9 cellular contexts compared by ENCODE assay signal in genomic region chr12:133256321-133256720, GRCh38. TPM values are rescaled to one million over a fixed set of nuclear protein-coding genes. Genes with fewer than 3 reads are reported as not detected.
"Had no signal": no experiment of that assay in that cellular context is flagged by ENCODE, and none has a peak within 500 bp of the region (broad histone marks: within the 10 kb centered on the region; RNA-seq: fewer than 3 reads in every experiment).

No MANE protein-coding gene starts in this region.

- H3K27ac ChIP-seq: HL-60, KMS-11 had no signal

- H3K4me3 ChIP-seq: K562 had no signal

- H3K4me2 ChIP-seq: KMS-11 had no signal

- ATAC-seq: HepG2, K562 had no signal

- DNase-seq: IMR-90, KBM-7, KG1 had no signal

- FAIRE-seq: HepG2 had no signal

RNA-seq across cellular contexts. Expression of gene ANHX, which starts 20.6 kb away (rescaled TPM):
- total RNA-seq: HepG2, HT1080, IMR-90, K562 had no signal
- polyA plus RNA-seq: HepG2, IgD-negative memory B cell, IMR-90, K562 had no signal
